Comparison of ENCODE assay signal across 11 cellular contexts in the genomic region with DNA sequence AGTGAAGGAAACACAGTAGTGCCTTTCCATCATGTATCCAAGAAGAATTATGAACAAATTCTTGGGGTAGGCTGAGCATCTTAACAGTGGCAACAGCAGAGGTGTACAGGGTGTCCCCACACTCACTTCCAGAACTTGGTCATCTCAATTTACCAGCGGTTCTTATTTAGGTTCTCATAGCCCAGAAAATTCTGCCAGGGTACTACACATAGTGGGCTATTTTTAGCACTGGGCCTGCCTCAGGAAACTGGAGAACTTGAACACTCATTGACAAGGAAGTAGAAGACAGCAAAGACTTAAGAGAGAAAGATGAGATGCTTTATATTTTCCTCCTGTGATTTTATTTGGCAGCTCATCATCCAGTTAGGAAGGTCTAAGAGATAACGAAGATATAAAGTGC.
"Had no signal": no experiment of that assay in that cellular context is flagged by ENCODE, and none has a peak within 500 bp of the region (broad histone marks: within the 10 kb centered on the region; RNA-seq: fewer than 3 reads in every experiment).

No MANE protein-coding gene starts in this region.

- ATAC-seq: esophagus mucosa; naive thymus-derived CD8-positive, alpha-beta T cell; right cardiac atrium had no signal

- DNase-seq: effector memory CD4-positive, alpha-beta T cell; glutamatergic neuron; immature natural killer cell; naive thymus-derived CD8-positive, alpha-beta T cell; posterior cingulate gyrus; right cardiac atrium; stimulated activated CD4-positive, alpha-beta T cell treated with anti-CD3 and anti-CD28 coated beads, Interleukin-2, amount 100 ng/mL, for 48 hours; stimulated activated naive CD4-positive, alpha-beta T cell treated with Interleukin-2 at 50 U/mL for 16 hours; trophoblast cell had no signal

- H3K4me3 ChIP-seq: smooth muscle cell had no signal

- H3K4me2 ChIP-seq: smooth muscle cell had no signal
